Comparison of ENCODE assay signal across 1 cellular context in the genomic region with DNA sequence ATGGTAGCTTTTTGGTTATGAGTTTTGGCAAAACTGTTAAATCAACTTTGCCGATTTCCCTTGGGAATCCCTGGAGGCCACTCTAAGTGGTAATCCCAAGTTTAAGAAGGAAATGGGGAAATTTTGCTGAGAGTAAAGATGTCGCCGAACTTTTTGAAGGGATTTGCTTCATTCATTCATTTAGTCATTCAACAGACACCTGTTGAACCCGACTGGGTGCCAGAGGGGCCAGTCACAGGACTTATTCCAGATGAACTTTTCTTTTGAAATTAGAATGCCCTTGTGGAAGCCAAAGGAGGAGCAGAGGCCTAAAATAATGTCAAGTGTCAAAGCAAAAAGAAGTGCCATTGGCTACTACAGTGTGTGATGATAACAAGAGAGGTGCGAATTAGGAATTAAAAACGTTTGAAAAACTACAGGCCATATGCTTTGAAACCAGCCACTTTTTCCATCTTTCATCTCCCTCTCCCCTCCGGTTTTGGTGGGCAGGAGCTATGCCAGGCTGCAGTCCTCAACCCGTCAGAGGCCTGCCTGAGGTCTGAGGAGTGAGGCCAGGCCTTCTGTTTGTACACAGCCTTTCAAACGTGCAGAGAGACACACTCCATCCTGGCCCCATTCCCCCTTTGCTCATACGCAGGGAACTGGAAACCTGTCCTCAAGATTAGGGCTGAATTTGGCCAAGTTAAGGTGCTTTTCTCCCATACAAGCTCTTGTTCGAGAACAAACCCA.
TF ChIP-seq lines count a peak whose summit lies in the region.

No MANE protein-coding gene starts in this region.

TF ChIP-seq in WTC11, 78 proteins besides CTCF, POLR2A, EP300 and RAD21 (continued from another document):
- TF ChIP-seq ZSCAN18 (CRISPR knock-in tag; IDR thresholded peaks at IDR 0.05) (no peak), ZNF423 (CRISPR knock-in tag; IDR thresholded peaks at IDR 0.05) (no peak), ZBTB43 (CRISPR knock-in tag; IDR thresholded peaks at IDR 0.05) (no peak), ZNF232 (CRISPR knock-in tag; IDR thresholded peaks at IDR 0.05) (no peak), KAT7 (CRISPR knock-in tag; IDR thresholded peaks at IDR 0.05; ENCODE audit: borderline replicate concordance) (no peak), NFE2L1 (CRISPR knock-in tag; IDR thresholded peaks at IDR 0.05) (no peak), E2F1 (CRISPR knock-in tag; IDR thresholded peaks at IDR 0.05) (no peak)
- TF ChIP-seq, protein P1, sequence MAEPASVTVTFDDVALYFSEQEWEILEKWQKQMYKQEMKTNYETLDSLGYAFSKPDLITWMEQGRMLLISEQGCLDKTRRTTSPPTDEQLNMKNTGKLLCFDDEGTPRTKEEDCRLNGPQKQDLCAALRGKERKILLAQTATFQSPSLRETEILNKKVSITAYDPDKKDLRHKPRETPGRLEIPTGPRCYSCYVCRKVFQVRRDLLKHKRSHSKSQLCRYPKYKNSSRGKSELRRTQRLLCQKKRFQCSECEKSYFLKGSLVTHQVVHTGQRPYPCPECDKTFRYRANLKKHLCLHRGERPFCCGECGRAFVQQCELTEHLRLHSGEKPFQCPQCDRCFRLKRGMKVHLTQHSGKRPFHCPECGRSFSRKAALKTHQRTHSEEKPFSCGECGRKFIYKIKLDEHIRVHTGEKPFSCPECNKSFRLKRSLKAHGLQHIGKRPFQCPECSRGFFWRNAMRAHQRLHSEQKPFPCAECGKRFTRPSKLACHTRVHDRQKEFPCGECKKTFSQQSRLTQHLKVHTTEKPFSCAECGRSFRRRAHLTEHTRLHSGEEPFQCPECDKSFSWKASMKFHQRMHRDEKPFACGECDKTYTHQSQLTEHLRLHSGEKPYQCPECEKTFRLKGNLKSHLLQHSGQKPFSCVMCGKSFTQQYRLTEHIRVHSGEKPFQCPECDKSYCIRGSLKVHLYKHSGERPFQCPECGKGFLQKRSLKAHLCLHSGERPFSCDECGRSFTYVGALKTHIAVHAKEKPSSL (CRISPR knock-in tag; conservative IDR thresholded peaks at IDR 0.05): no peak
- TF ChIP-seq, protein P2, sequence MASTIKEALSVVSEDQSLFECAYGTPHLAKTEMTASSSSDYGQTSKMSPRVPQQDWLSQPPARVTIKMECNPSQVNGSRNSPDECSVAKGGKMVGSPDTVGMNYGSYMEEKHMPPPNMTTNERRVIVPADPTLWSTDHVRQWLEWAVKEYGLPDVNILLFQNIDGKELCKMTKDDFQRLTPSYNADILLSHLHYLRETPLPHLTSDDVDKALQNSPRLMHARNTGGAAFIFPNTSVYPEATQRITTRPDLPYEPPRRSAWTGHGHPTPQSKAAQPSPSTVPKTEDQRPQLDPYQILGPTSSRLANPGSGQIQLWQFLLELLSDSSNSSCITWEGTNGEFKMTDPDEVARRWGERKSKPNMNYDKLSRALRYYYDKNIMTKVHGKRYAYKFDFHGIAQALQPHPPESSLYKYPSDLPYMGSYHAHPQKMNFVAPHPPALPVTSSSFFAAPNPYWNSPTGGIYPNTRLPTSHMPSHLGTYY (CRISPR knock-in tag; IDR thresholded peaks at IDR 0.05): no peak
- TF ChIP-seq, protein P3, sequence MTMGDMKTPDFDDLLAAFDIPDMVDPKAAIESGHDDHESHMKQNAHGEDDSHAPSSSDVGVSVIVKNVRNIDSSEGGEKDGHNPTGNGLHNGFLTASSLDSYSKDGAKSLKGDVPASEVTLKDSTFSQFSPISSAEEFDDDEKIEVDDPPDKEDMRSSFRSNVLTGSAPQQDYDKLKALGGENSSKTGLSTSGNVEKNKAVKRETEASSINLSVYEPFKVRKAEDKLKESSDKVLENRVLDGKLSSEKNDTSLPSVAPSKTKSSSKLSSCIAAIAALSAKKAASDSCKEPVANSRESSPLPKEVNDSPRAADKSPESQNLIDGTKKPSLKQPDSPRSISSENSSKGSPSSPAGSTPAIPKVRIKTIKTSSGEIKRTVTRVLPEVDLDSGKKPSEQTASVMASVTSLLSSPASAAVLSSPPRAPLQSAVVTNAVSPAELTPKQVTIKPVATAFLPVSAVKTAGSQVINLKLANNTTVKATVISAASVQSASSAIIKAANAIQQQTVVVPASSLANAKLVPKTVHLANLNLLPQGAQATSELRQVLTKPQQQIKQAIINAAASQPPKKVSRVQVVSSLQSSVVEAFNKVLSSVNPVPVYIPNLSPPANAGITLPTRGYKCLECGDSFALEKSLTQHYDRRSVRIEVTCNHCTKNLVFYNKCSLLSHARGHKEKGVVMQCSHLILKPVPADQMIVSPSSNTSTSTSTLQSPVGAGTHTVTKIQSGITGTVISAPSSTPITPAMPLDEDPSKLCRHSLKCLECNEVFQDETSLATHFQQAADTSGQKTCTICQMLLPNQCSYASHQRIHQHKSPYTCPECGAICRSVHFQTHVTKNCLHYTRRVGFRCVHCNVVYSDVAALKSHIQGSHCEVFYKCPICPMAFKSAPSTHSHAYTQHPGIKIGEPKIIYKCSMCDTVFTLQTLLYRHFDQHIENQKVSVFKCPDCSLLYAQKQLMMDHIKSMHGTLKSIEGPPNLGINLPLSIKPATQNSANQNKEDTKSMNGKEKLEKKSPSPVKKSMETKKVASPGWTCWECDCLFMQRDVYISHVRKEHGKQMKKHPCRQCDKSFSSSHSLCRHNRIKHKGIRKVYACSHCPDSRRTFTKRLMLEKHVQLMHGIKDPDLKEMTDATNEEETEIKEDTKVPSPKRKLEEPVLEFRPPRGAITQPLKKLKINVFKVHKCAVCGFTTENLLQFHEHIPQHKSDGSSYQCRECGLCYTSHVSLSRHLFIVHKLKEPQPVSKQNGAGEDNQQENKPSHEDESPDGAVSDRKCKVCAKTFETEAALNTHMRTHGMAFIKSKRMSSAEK (CRISPR knock-in tag; IDR thresholded peaks at IDR 0.05; ENCODE audit: borderline replicate concordance): no peak
